11 cellular contexts compared by ENCODE assay signal in genomic region chr3:193982258-193982659, GRCh38.
DNase-seq lines count a peak whose midpoint lies in the region; ATAC-seq and TF ChIP-seq lines count a peak whose summit lies in the region.
"Had no signal": no experiment of that assay in that cellular context is flagged by ENCODE, and none has a peak within 500 bp of the region (broad histone marks: within the 10 kb centered on the region; RNA-seq: fewer than 3 reads in every experiment).

No MANE protein-coding gene starts in this region.

- ATAC-seq in left lung (peak; percentile 60), GM18498 (IDR thresholded peaks at IDR 0.05; ENCODE audit: unreplicated experiment) (no peak)
- ATAC-seq: Panc1 had no signal

- H3K27me3 ChIP-seq in dorsolateral prefrontal cortex: peaks cover 0 to 9% (median 0%) of the 10 kb centered on the region in 45 donors
- no peaks in the 10 kb centered on the region for H3K27me3 ChIP-seq in left lung
- no peaks in the 10 kb centered on the region for H3K27me3 ChIP-seq in tibial nerve
- H3K27me3 ChIP-seq: adrenal gland had no signal

- TF ChIP-seq EP300 in tibial nerve (IDR thresholded peaks at IDR 0.05): peak in 1 of 2 donors; percentile 51

- 52 to 58% methylated on average over 8 to 11 of the region's 11 CpGs for WGBS in tibial nerve, 2 donors

- H3K4me3 ChIP-seq in dorsolateral prefrontal cortex (no peak overlapping the region), left lung (no peak overlapping the region), tibial nerve (no peak overlapping the region)
- H3K4me3 ChIP-seq: adrenal gland had no signal

- H3K36me3 ChIP-seq in left lung: no peaks in the 10 kb centered on the region
- no peaks in the 10 kb centered on the region for H3K36me3 ChIP-seq in tibial nerve
- H3K36me3 ChIP-seq: adrenal gland had no signal

- intact Hi-C loops in dorsolateral prefrontal cortex (cut with DNase I) (no loop called here), left lung (cut with DNase I) (no loop called here)

- H3K9me3 ChIP-seq in left lung (no peaks in the 10 kb centered on the region), tibial nerve (no peaks in the 10 kb centered on the region)
- H3K9me3 ChIP-seq: adrenal gland had no signal

- H3K27ac ChIP-seq in dorsolateral prefrontal cortex: no peak overlapping the region
- no peak overlapping the region for H3K27ac ChIP-seq in left lung
- H3K27ac ChIP-seq in tibial nerve: peak overlapping the region in 1 of 4 donors; percentile 16

- DNase-seq in NCI-H1092 treated with DMSO at 0.1 percent for 48 hours (lab: John Stamatoyannopoulos, UW) (peak; percentile 87), dorsolateral prefrontal cortex (peak in 8 of 10 donors; percentile 6 to 64 (median 50)), left lung (peak; percentile 59 to 84), tibial nerve (ENCODE audit: low spot score in 2 of 2) (peak; percentile 67 to 72), DMS114 treated with DMSO at 0.1 percent for 48 hours (lab: John Stamatoyannopoulos, UW; ENCODE audit: unreplicated experiment) (no peak), middle frontal gyrus (ENCODE audit: extremely low spot score, low spot score) (no peak)
- no peak for DNase-seq in activated CD8-positive, alpha-beta memory T cell treated with anti-CD3 and anti-CD28 coated beads, Interleukin-2, amount 50 U/mL, for 4 hours
- DNase-seq: Kasumi-1 had no signal

- H3K4me1 ChIP-seq in left lung (peaks cover 7 to 24% of the 10 kb centered on the region in 2 donors), tibial nerve (peaks cover 0 to 63% (median 4%) of the 10 kb centered on the region in 4 donors)
- H3K4me1 ChIP-seq: adrenal gland had no signal

- TF ChIP-seq POLR2A in tibial nerve (IDR thresholded peaks at IDR 0.05): no peak

- no peak for TF ChIP-seq CTCF in dorsolateral prefrontal cortex (IDR thresholded peaks at IDR 0.05 in 54 of 56, conservative IDR thresholded peaks at IDR 0.05 in 2 of 56; ENCODE audit: low read depth in 1 of 56, partially characterized antibody in 56 of 56)
- TF ChIP-seq CTCF in left lung (IDR thresholded peaks at IDR 0.05): no peak
- no peak for TF ChIP-seq CTCF in tibial nerve (IDR thresholded peaks at IDR 0.05)

Comparison
In these comparisons a context has a peak if more than half of its experiments do, and no peak if none do; other contexts are left out.
1. DNase-seq: peak in NCI-H1092 treated with DMSO at 0.1 percent for 48 hours (single experiment), dorsolateral prefrontal cortex (8 of 10), left lung (2 of 2) and tibial nerve (2 of 2); none in DMS114 treated with DMSO at 0.1 percent for 48 hours (single experiment), middle frontal gyrus (single experiment) and activated CD8-positive, alpha-beta memory T cell treated with anti-CD3 and anti-CD28 coated beads, Interleukin-2, amount 50 U/mL, for 4 hours (single experiment).